In the genomic region with DNA sequence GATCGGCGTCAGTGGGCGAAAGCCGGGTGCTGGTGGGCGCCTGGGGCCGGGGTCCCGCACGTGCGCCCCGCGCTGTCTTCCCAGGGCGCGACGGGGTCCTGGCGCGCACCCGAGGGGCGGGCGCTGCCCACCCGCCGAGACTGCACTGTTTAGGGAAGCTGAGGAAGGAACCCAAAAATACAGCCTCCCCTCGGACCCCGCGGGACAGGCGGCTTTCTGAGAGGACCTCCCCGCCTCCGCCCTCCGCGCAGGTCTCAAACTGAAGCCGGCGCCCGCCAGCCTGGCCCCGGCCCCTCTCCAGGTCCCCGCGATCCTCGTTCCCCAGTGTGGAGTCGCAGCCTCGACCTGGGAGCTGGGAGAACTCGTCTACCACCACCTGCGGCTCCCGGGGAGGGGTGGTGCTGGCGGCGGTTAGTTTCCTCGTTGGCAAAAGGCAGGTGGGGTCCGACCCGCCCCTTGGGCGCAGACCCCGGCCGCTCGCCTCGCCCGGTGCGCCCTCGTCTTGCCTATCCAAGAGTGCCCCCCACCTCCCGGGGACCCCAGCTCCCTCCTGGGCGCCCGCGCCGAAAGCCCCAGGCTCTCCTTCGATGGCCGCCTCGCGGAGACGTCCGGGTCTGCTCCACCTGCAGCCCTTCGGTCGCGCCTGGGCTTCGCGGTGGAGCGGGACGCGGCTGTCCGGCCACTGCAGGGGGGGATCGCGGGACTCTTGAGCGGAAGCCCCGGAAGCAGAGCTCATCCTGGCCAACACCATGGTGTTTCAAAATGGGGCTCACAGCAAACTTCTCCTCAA, we compare ENCODE assay signal across 8 cellular contexts. TPM values are rescaled to one million over a fixed set of nuclear protein-coding genes. Genes with fewer than 3 reads are reported as not detected.
DNase-seq lines count a peak whose midpoint lies in the region; ATAC-seq and TF ChIP-seq lines count a peak whose summit lies in the region.

No MANE protein-coding gene starts in this region.

- H3K27me3 ChIP-seq in RWPE2 (ENCODE audit: insufficient read depth, poor library complexity, severe bottlenecking) (no peaks in the 10 kb centered on the region), cardiac muscle cell (peaks cover 96% of the 10 kb centered on the region), rectal smooth muscle tissue (ENCODE audit: control insufficient read depth, insufficient read depth, low read length) (no peaks in the 10 kb centered on the region)

- H3K27ac ChIP-seq in RWPE2 (ENCODE audit: poor library complexity, severe bottlenecking) (peak overlapping the region; percentile 94), cardiac muscle cell (no peak overlapping the region), rectal smooth muscle tissue (ENCODE audit: low read depth, low read length) (peak overlapping the region; percentile 94)

- H3K4me1 ChIP-seq in RWPE2 (ENCODE audit: insufficient read depth, poor library complexity, severe bottlenecking) (peaks cover 26% of the 10 kb centered on the region), cardiac muscle cell (ENCODE audit: low read depth) (peaks cover 3% of the 10 kb centered on the region), rectal smooth muscle tissue (ENCODE audit: control insufficient read depth, insufficient read depth, low read length) (peaks cover 15% of the 10 kb centered on the region)

- H3K9me3 ChIP-seq in RWPE2 (ENCODE audit: severe bottlenecking) (no peaks in the 10 kb centered on the region), cardiac muscle cell (ENCODE audit: low read depth) (no peaks in the 10 kb centered on the region)

- TF ChIP-seq CTCF in RWPE2 (IDR thresholded peaks at IDR 0.05; ENCODE audit: poor library complexity, severe bottlenecking) (no peak), cardiac muscle cell (IDR thresholded peaks at IDR 0.05; ENCODE audit: low read depth, low read length) (peak; percentile 12)

- H3K4me3 ChIP-seq in RWPE2 (ENCODE audit: severe bottlenecking) (peak overlapping the region; percentile 95), cardiac muscle cell (peak overlapping the region; percentile 72), rectal smooth muscle tissue (ENCODE audit: low read length) (peak overlapping the region; percentile 76)

- DNase-seq in ELF-1 (ENCODE audit: low read depth, low spot score) (peak; percentile 45), RWPE2 (ENCODE audit: low spot score) (no peak), cardiac muscle cell (ENCODE audit: low read depth in 1 of 2, low spot score in 1 of 2) (peak in 1 of 2 donors; percentile 37), NCI-H2227 treated with DMSO at 0.1 percent for 48 hours (lab: John Stamatoyannopoulos, UW) (no peak)

- peaks cover 55% of the 10 kb centered on the region for H3K36me3 ChIP-seq in RWPE2 (ENCODE audit: low read depth)
- H3K36me3 ChIP-seq in cardiac muscle cell = no peaks in the 10 kb centered on the region
- no peaks in the 10 kb centered on the region for H3K36me3 ChIP-seq in rectal smooth muscle tissue (ENCODE audit: control insufficient read depth, insufficient read depth, low read length)

- H3K9ac ChIP-seq in rectal smooth muscle tissue (ENCODE audit: low read length) = peak overlapping the region; percentile 58

- ATAC-seq in RWPE2 (ENCODE audit: low read depth) (no peak), GM21529 (IDR thresholded peaks at IDR 0.05; ENCODE audit: unreplicated experiment) (no peak), GM21737 (IDR thresholded peaks at IDR 0.05; ENCODE audit: unreplicated experiment) (no peak), GM18519 (IDR thresholded peaks at IDR 0.05; ENCODE audit: low FRiP score, unreplicated experiment) (no peak)

RNA-seq across cellular contexts. Expression of a gene that starts 1.1 kb away (rescaled TPM):
- 0.57 and 1.3 TPM in 2 replicates for total RNA-seq in cardiac muscle cell
- polyA plus RNA-seq in cardiac muscle cell = 0.51 TPM in 1 of 2 replicates, not detected in the other
